ENCODE assay signal across 15 cellular contexts in the genomic region with DNA sequence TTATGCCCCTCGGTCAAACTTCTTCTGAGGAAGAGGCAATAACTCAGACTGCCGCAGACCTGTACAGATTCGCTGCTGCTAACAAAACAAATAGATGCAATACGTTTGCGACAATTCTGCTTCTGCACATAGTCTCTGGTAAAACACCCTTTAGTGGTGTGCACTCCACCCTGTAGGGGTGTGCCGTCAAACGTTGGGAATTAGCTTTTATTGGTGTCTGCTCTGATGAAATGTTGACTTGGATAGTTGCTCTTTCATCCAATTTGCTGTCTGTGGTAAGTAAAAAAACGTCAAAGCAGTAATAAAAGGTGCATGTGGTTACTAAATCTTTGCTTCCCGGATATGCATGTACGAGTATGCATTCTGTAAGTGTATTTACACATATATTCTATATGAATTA.
DNase-seq lines count a peak whose midpoint lies in the region; TF ChIP-seq lines count a peak whose summit lies in the region.
"Had no signal": no experiment of that assay in that cellular context is flagged by ENCODE, and none has a peak within 500 bp of the region (broad histone marks: within the 10 kb centered on the region; RNA-seq: fewer than 3 reads in every experiment).

No MANE protein-coding gene starts in this region.

- H3K27me3 Mint-ChIP-seq in activated naive CD4-positive, alpha-beta T cell treated with anti-CD3 and anti-CD28 coated beads for 36 hours (ENCODE audit: low read depth): peaks cover 14% of the 10 kb centered on the region
- H3K27me3 Mint-ChIP-seq: CD4-positive, alpha-beta T cell had no signal

- no peaks in the 10 kb centered on the region for H3K27me3 ChIP-seq in BJ (ENCODE audit: control insufficient read depth, insufficient read depth, low read length)
- H3K27me3 ChIP-seq in hepatocyte: no peaks in the 10 kb centered on the region
- H3K27me3 ChIP-seq in transverse colon: no peaks in the 10 kb centered on the region
- H3K27me3 ChIP-seq: BLaER1 treated with 17β-estradiol and CSF1 and Interleukin-3, amounts not matched to agents 10 nM and 100 nM had no signal

- H3K36me3 ChIP-seq in BJ (ENCODE audit: control insufficient read depth, insufficient read depth, low read length) (no peaks in the 10 kb centered on the region), SK-N-MC (ENCODE audit: insufficient read depth, low read length) (no peaks in the 10 kb centered on the region), hepatocyte (replicated peaks; ENCODE audit: insufficient read depth, low read depth) (no peaks in the 10 kb centered on the region), transverse colon (no peaks in the 10 kb centered on the region)
- H3K36me3 ChIP-seq: BLaER1 treated with 17β-estradiol and CSF1 and Interleukin-3, amounts not matched to agents 10 nM and 100 nM had no signal

- POLR2A ChIA-PET in BJ (lab: Charles Lee): no interaction called here

- H3K9ac ChIP-seq in SK-N-MC (ENCODE audit: insufficient read length): no peak overlapping the region
- H3K9ac ChIP-seq: BLaER1 treated with 17β-estradiol and CSF1 and Interleukin-3, amounts not matched to agents 10 nM and 100 nM had no signal

- H3K36me3 Mint-ChIP-seq in activated naive CD4-positive, alpha-beta T cell treated with anti-CD3 and anti-CD28 coated beads for 36 hours (ENCODE audit: low read depth): no peaks in the 10 kb centered on the region

- no peak overlapping the region for H2AFZ ChIP-seq in hepatocyte
- H2AFZ ChIP-seq: GM23338 had no signal

- DNase-seq in BJ (ENCODE audit: low read depth): peak; percentile 4
- peak; percentile 14 for DNase-seq in SK-N-MC (ENCODE audit: low read depth, low spot score)
- no peak for DNase-seq in hepatocyte (ENCODE audit: low spot score)
- peak; percentile 22 for DNase-seq in transverse colon
- DNase-seq in activated naive CD4-positive, alpha-beta T cell treated with anti-CD3 and anti-CD28 coated beads for 36 hours: no peak
- DNase-seq in NCI-H2196 treated with DMSO at 0.1 percent for 48 hours (lab: John Stamatoyannopoulos, UW; ENCODE audit: unreplicated experiment): no peak
- DNase-seq in cardiac septum (ENCODE audit: low spot score): no peak
- DNase-seq: 8988T; AML-193; CD4-positive, alpha-beta T cell; DMS79; EL; H7 had no signal

- no peaks in the 10 kb centered on the region for H4K20me1 ChIP-seq in hepatocyte (ENCODE audit: insufficient read depth, poor library complexity, severe bottlenecking)
- H4K20me1 ChIP-seq: BLaER1 treated with 17β-estradiol and CSF1 and Interleukin-3, amounts not matched to agents 10 nM and 100 nM had no signal

- no peaks in the 10 kb centered on the region for H3K4me1 ChIP-seq in hepatocyte (ENCODE audit: insufficient read depth)
- no peaks in the 10 kb centered on the region for H3K4me1 ChIP-seq in transverse colon
- H3K4me1 ChIP-seq: BLaER1 treated with 17β-estradiol and CSF1 and Interleukin-3, amounts not matched to agents 10 nM and 100 nM had no signal

- TF ChIP-seq CTCF in BJ (IDR thresholded peaks at IDR 0.05; ENCODE audit: insufficient read depth, low read depth, low read length): no peak
- no peak for TF ChIP-seq CTCF in hepatocyte (IDR thresholded peaks at IDR 0.05; ENCODE audit: poor library complexity)
- no peak for TF ChIP-seq CTCF in transverse colon (IDR thresholded peaks at IDR 0.05)

- no peak for TF ChIP-seq POLR2A in transverse colon (IDR thresholded peaks at IDR 0.05)

- no peak overlapping the region for H3K4me3 Mint-ChIP-seq in activated naive CD4-positive, alpha-beta T cell treated with anti-CD3 and anti-CD28 coated beads for 36 hours
- H3K4me3 Mint-ChIP-seq: CD4-positive, alpha-beta T cell; GM23338 had no signal

- no peaks in the 10 kb centered on the region for H3K4me1 Mint-ChIP-seq in activated naive CD4-positive, alpha-beta T cell treated with anti-CD3 and anti-CD28 coated beads for 36 hours (ENCODE audit: low read depth)

- H3K27ac Mint-ChIP-seq in activated naive CD4-positive, alpha-beta T cell treated with anti-CD3 and anti-CD28 coated beads for 36 hours: no peak overlapping the region
- H3K27ac Mint-ChIP-seq: CD4-positive, alpha-beta T cell; GM23338 had no signal

- peak overlapping the region; percentile 38 for H3K4me2 ChIP-seq in hepatocyte
- H3K4me2 ChIP-seq: BLaER1 treated with 17β-estradiol and CSF1 and Interleukin-3, amounts not matched to agents 10 nM and 100 nM; GM23338 had no signal

- 49% methylated on average over 10 of the region's 10 CpGs for WGBS in hepatocyte (ENCODE audit: low lambda C conversion rate, missing lambda C conversion rate)
- WGBS in transverse colon (ENCODE audit: low coverage in 1 of 2), 2 donors: 28 to 33% methylated on average over 4 to 10 of the region's 10 CpGs

- no peaks in the 10 kb centered on the region for H3K9me3 Mint-ChIP-seq in activated naive CD4-positive, alpha-beta T cell treated with anti-CD3 and anti-CD28 coated beads for 36 hours
- H3K9me3 Mint-ChIP-seq: CD4-positive, alpha-beta T cell; GM23338 had no signal

- no peaks in the 10 kb centered on the region for H3K9me2 ChIP-seq in hepatocyte (replicated peaks; ENCODE audit: insufficient read depth)

- no peak overlapping the region for H3K4me3 ChIP-seq in BJ (ENCODE audit: low read depth, low read length)
- no peak overlapping the region for H3K4me3 ChIP-seq in SK-N-MC
- no peak overlapping the region for H3K4me3 ChIP-seq in hepatocyte
- H3K4me3 ChIP-seq in transverse colon: no peak overlapping the region
- H3K4me3 ChIP-seq: BLaER1 treated with 17β-estradiol and CSF1 and Interleukin-3, amounts not matched to agents 10 nM and 100 nM; GM23338 had no signal

- no peaks in the 10 kb centered on the region for H3K79me2 ChIP-seq in hepatocyte

- intact Hi-C loops in transverse colon (cut with DNase I; ENCODE audit: low total_unique reads): no loop called here
- intact Hi-C loops in activated naive CD4-positive, alpha-beta T cell treated with anti-CD3 and anti-CD28 coated beads for 36 hours (cut with micrococcal nuclease): no loop called here
- intact Hi-C loops in cardiac septum (cut with DNase I): no loop called here

- CTCF ChIA-PET in BJ (lab: Yijun Ruan, JAX): interaction anchor here (0.6 kb wide), 1 partner anchor 157 kb away, joined by 3 read pairs; no protein-coding TSS in a partner anchor
- CTCF ChIA-PET in activated naive CD4-positive, alpha-beta T cell treated with anti-CD3 and anti-CD28 coated beads for 36 hours (lab: Charles Lee): no interaction called here

- H3K27ac ChIP-seq in SK-N-MC (peak overlapping the region; percentile 44; the same call in 1 of the 2 replicates), hepatocyte (peak overlapping the region; percentile 4), transverse colon (peak overlapping the region in 1 of 4 donors; percentile 29)
- H3K27ac ChIP-seq: BLaER1 treated with 17β-estradiol and CSF1 and Interleukin-3, amounts not matched to agents 10 nM and 100 nM had no signal

- TF ChIP-seq EP300 in transverse colon (IDR thresholded peaks at IDR 0.05; ENCODE audit: low read depth): peak; percentile 12

- in situ Hi-C loops in transverse colon (cut with MboI; ENCODE audit: low pct_ligation_motif_present in 1 of 4, low pct_unique_long_range_greater_than_20kb in 1 of 4, low sequenced_read_pairs in 3 of 4): no loop called here

- H3K9me3 ChIP-seq in SK-N-MC (ENCODE audit: low read depth, low read length) (no peaks in the 10 kb centered on the region), hepatocyte (ENCODE audit: low read depth) (no peaks in the 10 kb centered on the region), transverse colon (no peaks in the 10 kb centered on the region)
- H3K9me3 ChIP-seq: BLaER1 treated with 17β-estradiol and CSF1 and Interleukin-3, amounts not matched to agents 10 nM and 100 nM had no signal

Comparison
In these comparisons a context has a peak if more than half of its experiments do, and no peak if none do; other contexts are left out.
1. DNase-seq: peak in BJ (single experiment), SK-N-MC (single experiment) and transverse colon (single experiment); none in hepatocyte (single experiment), activated naive CD4-positive, alpha-beta T cell treated with anti-CD3 and anti-CD28 coated beads for 36 hours (single experiment), NCI-H2196 treated with DMSO at 0.1 percent for 48 hours (single experiment) and cardiac septum (single experiment).